Comparison of ENCODE assay signal across 25 cellular contexts in the genomic region with DNA sequence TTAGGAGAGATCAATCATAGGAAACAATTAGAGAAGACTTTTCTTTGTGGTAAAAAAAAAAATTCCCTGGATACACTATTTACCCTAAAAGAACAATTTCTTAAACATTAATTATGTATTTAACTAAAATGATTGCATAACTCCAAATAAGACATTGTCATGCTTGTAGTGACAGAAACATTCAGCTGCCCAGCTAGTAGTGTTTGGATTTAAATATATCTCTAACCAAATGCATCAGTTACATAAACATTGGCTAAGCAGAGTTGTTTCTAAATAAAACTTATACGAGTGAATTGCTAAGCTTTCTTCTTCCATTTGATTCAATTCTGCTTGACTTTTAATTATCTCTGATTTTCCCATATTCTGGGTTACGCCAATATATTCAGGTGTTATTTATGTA. TPM values are rescaled to one million over a fixed set of nuclear protein-coding genes. Genes with fewer than 3 reads are reported as not detected.
DNase-seq lines count a peak whose midpoint lies in the region; ATAC-seq, FAIRE-seq and TF ChIP-seq lines count a peak whose summit lies in the region.
"Had no signal": no experiment of that assay in that cellular context is flagged by ENCODE, and none has a peak within 500 bp of the region (broad histone marks: within the 10 kb centered on the region; RNA-seq: fewer than 3 reads in every experiment).

No MANE protein-coding gene starts in this region.

- dilution Hi-C loops in IMR-90 (cut with HindIII; ENCODE audit: low sequenced_read_pairs, unreplicated experiment): no loop called here

- H3K27me3 ChIP-seq in IMR-90 (ENCODE audit: control insufficient read depth, insufficient read depth, low read length) (no peaks in the 10 kb centered on the region), psoas muscle (ENCODE audit: insufficient read depth in 3 of 3, low read length in 2 of 3) (no peaks in the 10 kb centered on the region)

- H3K18ac ChIP-seq in IMR-90 (ENCODE audit: low read depth, low read length): no peak overlapping the region

- WGBS in A549 (ENCODE audit: missing lambda C conversion rate): 77% methylated on average over 2 of the region's 2 CpGs
- WGBS in IMR-90 (ENCODE audit: extremely low coverage in 2 of 2, insufficient read length in 1 of 2), 2 experiments: no CpG with 5 or more reads among the region's 2 CpGs
- WGBS in psoas muscle, 3 donors: 61 to 65% (median 61%) methylated on average over 2 of the region's 2 CpGs

- in situ Hi-C loops in IMR-90 (cut with MboI; ENCODE audit: low sequenced_read_pairs): no loop called here

- H3K23ac ChIP-seq in IMR-90 (ENCODE audit: low read depth, low read length): no peak overlapping the region

- no peak overlapping the region for H3K14ac ChIP-seq in IMR-90 (replicated peaks; ENCODE audit: low read depth, low read length)

- H2BK5ac ChIP-seq in IMR-90 (ENCODE audit: low read depth, low read length, poor library complexity, severe bottlenecking): no peak overlapping the region

- H2BK20ac ChIP-seq in IMR-90 (ENCODE audit: low read depth, low read length): no peak overlapping the region

- no peak overlapping the region for H3K27ac ChIP-seq in A549
- H3K27ac ChIP-seq in IMR-90 (ENCODE audit: insufficient read depth, low read length): no peak overlapping the region
- peak overlapping the region; percentile 62 for H3K27ac ChIP-seq in psoas muscle

- H3K4me3 ChIP-seq in A549: no peak overlapping the region
- H3K4me3 ChIP-seq in IMR-90 (ENCODE audit: insufficient read depth, low read depth, low read length): no peak overlapping the region
- peak overlapping the region; percentile 0 for H3K4me3 ChIP-seq in psoas muscle
- H3K4me3 ChIP-seq: GM23338 had no signal

- H3K9me3 ChIP-seq in A549 (no peaks in the 10 kb centered on the region), IMR-90 (ENCODE audit: control insufficient read depth, insufficient read depth, low read length) (no peaks in the 10 kb centered on the region), psoas muscle (no peaks in the 10 kb centered on the region)

- H2BK120ac ChIP-seq in IMR-90 (ENCODE audit: low read depth, low read length): no peak overlapping the region

- no peak for TF ChIP-seq RAD21 in A549 (conservative IDR thresholded peaks at IDR 0.05 in 1 of 2, IDR thresholded peaks at IDR 0.05 in 1 of 2)
- TF ChIP-seq RAD21 in IMR-90 (IDR thresholded peaks at IDR 0.05; ENCODE audit: low read length): no peak

- H3K4me1 ChIP-seq in A549 (peaks cover 18% of the 10 kb centered on the region; the same call in 2 of the 3 replicates), IMR-90 (ENCODE audit: control insufficient read depth, insufficient read depth, low read length) (no peaks in the 10 kb centered on the region), psoas muscle (peaks cover 70% of the 10 kb centered on the region)

- H4K5ac ChIP-seq in IMR-90 (ENCODE audit: low read depth, low read length): no peak overlapping the region

- no peak for TF ChIP-seq POLR2A in A549 (IDR thresholded peaks at IDR 0.05; ENCODE audit: low read length)
- no peak for TF ChIP-seq POLR2A in IMR-90 (IDR thresholded peaks at IDR 0.05; ENCODE audit: low read depth, low read length)

- TF ChIP-seq CTCF in A549 (IDR thresholded peaks at IDR 0.05) (no peak), IMR-90 (conservative IDR thresholded peaks at IDR 0.05; ENCODE audit: low read depth, low read length) (no peak), psoas muscle (IDR thresholded peaks at IDR 0.05) (no peak)

- no peak for FAIRE-seq in A549 (lab: Jason Lieb, UNC)
- FAIRE-seq: GM18507 had no signal

- H3K56ac ChIP-seq in IMR-90 (ENCODE audit: extremely low read depth, insufficient read depth, low read length): no peak overlapping the region

- peak overlapping the region; percentile 64; the same call in 2 of the 3 replicates for H3K4me2 ChIP-seq in A549
- no peak overlapping the region; the same call in 1 of the 2 replicates for H3K4me2 ChIP-seq in IMR-90 (ENCODE audit: low read depth, low read length)
- H3K4me2 ChIP-seq: GM23338 had no signal

- H4K91ac ChIP-seq in IMR-90 (ENCODE audit: insufficient read depth, low read depth, low read length): no peak overlapping the region

- H3K36me3 ChIP-seq in IMR-90 (ENCODE audit: control insufficient read depth, insufficient read depth, low read length) (no peaks in the 10 kb centered on the region), psoas muscle (ENCODE audit: insufficient read depth in 1 of 2, low read depth in 1 of 2) (peaks cover 0 to 25% of the 10 kb centered on the region in 2 donors)

- ATAC-seq in A549: no peak
- peak; percentile 42; the same call in 1 of the 2 replicates for ATAC-seq in IMR-90 (ENCODE audit: low read depth)
- ATAC-seq in psoas muscle: peak in 3 of 4 donors; percentile 36 to 48 (median 47)
- no peak for ATAC-seq in GM19351 (IDR thresholded peaks at IDR 0.05; ENCODE audit: unreplicated experiment)
- ATAC-seq in GM18870 (IDR thresholded peaks at IDR 0.05; ENCODE audit: unreplicated experiment): no peak
- ATAC-seq: GM23338 had no signal

- no peak overlapping the region for H4K8ac ChIP-seq in IMR-90 (ENCODE audit: low read depth in 2 of 2, low read length in 2 of 2)

- CTCF ChIA-PET in A549 (lab: Yijun Ruan, JAX): no interaction called here
- CTCF ChIA-PET in IMR-90 (lab: Yijun Ruan, JAX): no interaction called here

- no peak overlapping the region for H2AFZ ChIP-seq in IMR-90 (replicated peaks; ENCODE audit: low read length, poor library complexity)
- H2AFZ ChIP-seq: GM23338 had no signal

- H2AK5ac ChIP-seq in IMR-90 (ENCODE audit: low read depth, low read length): no peak overlapping the region

- no peak overlapping the region for H3K9ac ChIP-seq in IMR-90 (ENCODE audit: low read depth, low read length)

- no peaks in the 10 kb centered on the region for H4K20me1 ChIP-seq in IMR-90 (ENCODE audit: insufficient read depth, low read length)

- no peak for TF ChIP-seq EP300 in A549 (IDR thresholded peaks at IDR 0.05)

- H3K9me1 ChIP-seq in IMR-90 (ENCODE audit: insufficient read depth, low read length): no peaks in the 10 kb centered on the region

- H3K4ac ChIP-seq in IMR-90 (ENCODE audit: low read depth, low read length): no peak overlapping the region

- DNase-seq in A549 (ENCODE audit: low read depth in 1 of 2, low spot score in 1 of 2): no peak
- peak; percentile 6 for DNase-seq in IMR-90
- peak; percentile 17 for DNase-seq in fibroblast of peridontal ligament (ENCODE audit: extremely low read depth)
- DNase-seq in psoas muscle: no peak
- DNase-seq in NCI-H2227 treated with DMSO at 0.1 percent for 48 hours (lab: John Stamatoyannopoulos, UW): no peak
- DNase-seq in HCEC 1CT: no peak
- DNase-seq: C1 segment of cervical spinal cord; CD4-positive, alpha-beta memory T cell; COR-L47; DMS53; H9; NCI-H1092; NCI-H1417 treated with DMSO at 0.1 percent for 48 hours; NCI-H1694 treated with DMSO at 0.1 percent for 48 hours; NCI-H2081 treated with DMSO at 0.1 percent for 48 hours; NCI-H2171 treated with DMSO at 0.1 percent for 48 hours; NCI-H524 treated with DMSO at 0.1 percent for 48 hours; RPMI8226; SHP77 treated with DMSO at 0.1 percent for 48 hours had no signal

- H2BK15ac ChIP-seq in IMR-90 (ENCODE audit: low read depth, low read length): no peak overlapping the region

- H2AK9ac ChIP-seq in IMR-90 (replicated peaks; ENCODE audit: low read depth, low read length, poor library complexity): no peak overlapping the region

- POLR2A ChIA-PET in A549 (lab: Yijun Ruan, JAX): no interaction called here
- POLR2A ChIA-PET in IMR-90 (lab: Charles Lee; ENCODE audit: unreplicated experiment): no interaction called here

- BruUV-seq in IMR-90 (replicated peaks; lab: Mats Ljungman, UMichigan): no TSS peak

- intact Hi-C loops in IMR-90 (cut with micrococcal nuclease) (no loop called here), psoas muscle (cut with DNase I) (no loop called here)

- H3K79me1 ChIP-seq in IMR-90 (ENCODE audit: low read depth in 1 of 2, low read length in 2 of 2): no peaks in the 10 kb centered on the region

TF ChIP-seq in A549, 52 proteins besides CTCF, POLR2A, EP300 and RAD21 (continues in another document):
- TF ChIP-seq FOSB (CRISPR knock-in tag; IDR thresholded peaks at IDR 0.05): no peak

TF ChIP-seq in IMR-90, 13 proteins besides CTCF, POLR2A, EP300 and RAD21 (continues in another document):
- TF ChIP-seq RCOR1 (IDR thresholded peaks at IDR 0.05; ENCODE audit: insufficient replicate concordance, low read length) (no peak), MAFK (IDR thresholded peaks at IDR 0.05; ENCODE audit: low read depth, low read length) (no peak), CEBPB (IDR thresholded peaks at IDR 0.05; ENCODE audit: low read depth, low read length) (peak; percentile 38; the same call in 1 of the 2 replicates), USF2 (IDR thresholded peaks at IDR 0.05; ENCODE audit: low read depth, low read length) (no peak), MXI1 (IDR thresholded peaks at IDR 0.05; ENCODE audit: borderline replicate concordance, low read depth, low read length) (no peak), CHD1 (IDR thresholded peaks at IDR 0.05; ENCODE audit: low read depth, low read length) (no peak)

RNA-seq across cellular contexts. Expression of gene MLIP, which starts 23.7 kb away (rescaled TPM):
- polyA plus RNA-seq in A549 (2011; rRNA removed) (0.08 TPM in 1 of 2 replicates, not detected in the other), A549 (2017; fragmentation: RNase III; extraction: RNeasy Plus Mini Kit Qiagen cat#74134 plus additional on column Dnase treatment) (not detected in 3 replicates), IMR-90 (2012; rRNA removed) (not detected in 2 replicates), psoas muscle (100 to 1,000 TPM in 2 of 3 donors, 10 to 100 TPM in 1; 51.5 to 163 (median 119) TPM)
- polyA plus RNA-seq in A549 (2012; cell fraction: cytosol; rRNA removed): not detected in 2 replicates
- not detected in 2 replicates for polyA plus RNA-seq in A549 (2012; cell fraction: nucleus; rRNA removed)
- polyA minus RNA-seq in A549 (2011; rRNA and poly(A)+ RNA removed): 0.83 TPM in 1 of 2 replicates, not detected in the other
- total RNA-seq in IMR-90 (2012; rRNA removed) (not detected in 2 replicates), psoas muscle (100 to 1,000 TPM; 140 to 365 (median 171) TPM)
- not detected in 2 replicates for polyA plus RNA-seq in IMR-90 (2012; cell fraction: cytosol; rRNA removed)
- not detected in 2 replicates for polyA plus RNA-seq in IMR-90 (2012; cell fraction: nucleus; rRNA removed; ENCODE audit: low replicate concordance)
- total RNA-seq: CD4-positive, alpha-beta memory T cell; Daoy; G401; GM23338; H9 had no signal
- polyA plus RNA-seq: CD4-positive, alpha-beta memory T cell; GM23338 had no signal

Comparison
In these comparisons a context has a peak if more than half of its experiments do, and no peak if none do; other contexts are left out.
1. ATAC-seq: peak in IMR-90 (single experiment) and psoas muscle (3 of 4); none in A549 (0 of 2), GM19351 (single experiment) and GM18870 (single experiment).
2. DNase-seq: peak in IMR-90 (single experiment) and fibroblast of peridontal ligament (single experiment); none in A549 (0 of 2), psoas muscle (0 of 2), NCI-H2227 treated with DMSO at 0.1 percent for 48 hours (single experiment) and HCEC 1CT (single experiment).
3. RNA of gene MLIP, which starts 23.7 kb away (polyA plus RNA-seq): 51.5 to 163 TPM in psoas muscle; 0.08 TPM in A549 and not detected in IMR-90; every median in the first group is over 10 times any median in the second.